1 cellular context compared by ENCODE assay signal in the genomic region with DNA sequence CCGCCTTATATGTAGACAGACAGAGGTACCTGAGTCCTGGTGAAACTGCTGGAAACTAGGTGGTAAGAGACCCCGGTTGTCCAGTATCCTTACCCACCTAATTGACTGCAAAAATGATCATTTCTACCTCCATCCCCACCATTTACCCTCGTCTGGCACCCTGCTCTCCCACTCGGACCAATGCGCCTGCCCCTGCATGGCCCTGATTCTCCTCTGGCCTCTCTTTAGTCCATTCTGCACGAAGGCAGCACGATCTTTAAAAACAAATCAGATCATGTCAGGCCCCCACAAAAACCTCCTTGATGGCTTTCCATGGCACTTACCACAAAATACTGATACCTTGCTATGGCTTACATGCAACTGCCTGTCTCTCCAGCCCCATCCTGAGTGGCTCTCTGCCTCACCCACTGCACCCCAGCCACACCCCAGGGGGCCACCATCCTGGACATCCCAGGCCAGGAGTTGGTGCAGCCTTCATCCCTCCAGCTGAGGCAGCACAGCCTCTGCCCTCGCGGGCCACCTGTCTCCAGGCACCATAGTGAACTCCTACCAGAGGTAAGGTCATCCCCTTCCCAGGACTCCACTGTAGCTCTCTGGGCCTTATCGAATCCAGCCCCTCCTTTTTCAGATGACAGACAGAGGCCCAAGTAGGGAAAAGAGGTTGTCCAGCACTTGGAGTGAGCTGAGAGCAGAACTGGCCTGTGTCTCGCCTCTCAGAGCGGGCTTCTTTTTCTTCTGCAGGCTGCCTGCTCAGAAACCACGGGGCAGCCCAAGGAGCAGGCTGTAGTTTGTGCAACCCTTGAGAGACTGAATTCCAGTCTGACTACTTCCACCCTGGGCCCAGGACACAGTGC.
TF ChIP-seq lines count a peak whose summit lies in the region.

No MANE protein-coding gene starts in this region.

TF ChIP-seq in HepG2, 621 proteins besides CTCF, POLR2A, EP300 and RAD21 (continued from another document):
- TF ChIP-seq, protein P1, sequence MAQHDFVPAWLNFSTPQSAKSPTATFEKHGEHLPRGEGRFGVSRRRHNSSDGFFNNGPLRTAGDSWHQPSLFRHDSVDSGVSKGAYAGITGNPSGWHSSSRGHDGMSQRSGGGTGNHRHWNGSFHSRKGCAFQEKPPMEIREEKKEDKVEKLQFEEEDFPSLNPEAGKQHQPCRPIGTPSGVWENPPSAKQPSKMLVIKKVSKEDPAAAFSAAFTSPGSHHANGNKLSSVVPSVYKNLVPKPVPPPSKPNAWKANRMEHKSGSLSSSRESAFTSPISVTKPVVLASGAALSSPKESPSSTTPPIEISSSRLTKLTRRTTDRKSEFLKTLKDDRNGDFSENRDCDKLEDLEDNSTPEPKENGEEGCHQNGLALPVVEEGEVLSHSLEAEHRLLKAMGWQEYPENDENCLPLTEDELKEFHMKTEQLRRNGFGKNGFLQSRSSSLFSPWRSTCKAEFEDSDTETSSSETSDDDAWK (CRISPR knock-in tag; IDR thresholded peaks at IDR 0.05), result no peak
- no peak for TF ChIP-seq ZNF607 (CRISPR knock-in tag; IDR thresholded peaks at IDR 0.05; ENCODE audit: borderline replicate concordance)
- TF ChIP-seq, protein P2, sequence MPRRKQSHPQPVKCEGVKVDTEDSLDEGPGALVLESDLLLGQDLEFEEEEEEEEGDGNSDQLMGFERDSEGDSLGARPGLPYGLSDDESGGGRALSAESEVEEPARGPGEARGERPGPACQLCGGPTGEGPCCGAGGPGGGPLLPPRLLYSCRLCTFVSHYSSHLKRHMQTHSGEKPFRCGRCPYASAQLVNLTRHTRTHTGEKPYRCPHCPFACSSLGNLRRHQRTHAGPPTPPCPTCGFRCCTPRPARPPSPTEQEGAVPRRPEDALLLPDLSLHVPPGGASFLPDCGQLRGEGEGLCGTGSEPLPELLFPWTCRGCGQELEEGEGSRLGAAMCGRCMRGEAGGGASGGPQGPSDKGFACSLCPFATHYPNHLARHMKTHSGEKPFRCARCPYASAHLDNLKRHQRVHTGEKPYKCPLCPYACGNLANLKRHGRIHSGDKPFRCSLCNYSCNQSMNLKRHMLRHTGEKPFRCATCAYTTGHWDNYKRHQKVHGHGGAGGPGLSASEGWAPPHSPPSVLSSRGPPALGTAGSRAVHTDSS (CRISPR knock-in tag; conservative IDR thresholded peaks at IDR 0.05), result no peak
- no peak for TF ChIP-seq MLLT10 (CRISPR knock-in tag; IDR thresholded peaks at IDR 0.05)
- no peak for TF ChIP-seq SMC3 (IDR thresholded peaks at IDR 0.05; ENCODE audit: low read length)
- no peak for TF ChIP-seq SNAPC2 (CRISPR knock-in tag; IDR thresholded peaks at IDR 0.05)
- no peak for TF ChIP-seq MAF1 (CRISPR knock-in tag; IDR thresholded peaks at IDR 0.05; ENCODE audit: borderline replicate concordance)
- TF ChIP-seq EZH2 (conservative IDR thresholded peaks at IDR 0.05; ENCODE audit: low read depth, low read length), result no peak
- no peak for TF ChIP-seq NCOR1 (IDR thresholded peaks at IDR 0.05; ENCODE audit: borderline replicate concordance, low read length)
- no peak for TF ChIP-seq PLRG1 (conservative IDR thresholded peaks at IDR 0.05)
- no peak for TF ChIP-seq HDAC2 (CRISPR knock-in tag; IDR thresholded peaks at IDR 0.05)
- no peak for TF ChIP-seq ZNF430 (CRISPR knock-in tag; IDR thresholded peaks at IDR 0.05)
- TF ChIP-seq HNRNPK (IDR thresholded peaks at IDR 0.05; ENCODE audit: low read depth, low read length, poor library complexity, severe bottlenecking), result no peak
- TF ChIP-seq, protein P3, sequence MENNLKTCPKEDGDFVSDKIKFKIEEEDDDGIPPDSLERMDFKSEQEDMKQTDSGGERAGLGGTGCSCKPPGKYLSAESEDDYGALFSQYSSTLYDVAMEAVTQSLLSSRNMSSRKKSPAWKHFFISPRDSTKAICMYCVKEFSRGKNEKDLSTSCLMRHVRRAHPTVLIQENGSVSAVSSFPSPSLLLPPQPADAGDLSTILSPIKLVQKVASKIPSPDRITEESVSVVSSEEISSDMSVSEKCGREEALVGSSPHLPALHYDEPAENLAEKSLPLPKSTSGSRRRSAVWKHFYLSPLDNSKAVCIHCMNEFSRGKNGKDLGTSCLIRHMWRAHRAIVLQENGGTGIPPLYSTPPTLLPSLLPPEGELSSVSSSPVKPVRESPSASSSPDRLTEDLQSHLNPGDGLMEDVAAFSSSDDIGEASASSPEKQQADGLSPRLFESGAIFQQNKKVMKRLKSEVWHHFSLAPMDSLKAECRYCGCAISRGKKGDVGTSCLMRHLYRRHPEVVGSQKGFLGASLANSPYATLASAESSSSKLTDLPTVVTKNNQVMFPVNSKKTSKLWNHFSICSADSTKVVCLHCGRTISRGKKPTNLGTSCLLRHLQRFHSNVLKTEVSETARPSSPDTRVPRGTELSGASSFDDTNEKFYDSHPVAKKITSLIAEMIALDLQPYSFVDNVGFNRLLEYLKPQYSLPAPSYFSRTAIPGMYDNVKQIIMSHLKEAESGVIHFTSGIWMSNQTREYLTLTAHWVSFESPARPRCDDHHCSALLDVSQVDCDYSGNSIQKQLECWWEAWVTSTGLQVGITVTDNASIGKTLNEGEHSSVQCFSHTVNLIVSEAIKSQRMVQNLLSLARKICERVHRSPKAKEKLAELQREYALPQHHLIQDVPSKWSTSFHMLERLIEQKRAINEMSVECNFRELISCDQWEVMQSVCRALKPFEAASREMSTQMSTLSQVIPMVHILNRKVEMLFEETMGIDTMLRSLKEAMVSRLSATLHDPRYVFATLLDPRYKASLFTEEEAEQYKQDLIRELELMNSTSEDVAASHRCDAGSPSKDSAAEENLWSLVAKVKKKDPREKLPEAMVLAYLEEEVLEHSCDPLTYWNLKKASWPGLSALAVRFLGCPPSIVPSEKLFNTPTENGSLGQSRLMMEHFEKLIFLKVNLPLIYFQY (CRISPR knock-in tag; IDR thresholded peaks at IDR 0.05; ENCODE audit: borderline replicate concordance), result no peak
- TF ChIP-seq ZFP90 (CRISPR knock-in tag; IDR thresholded peaks at IDR 0.05; ENCODE audit: borderline replicate concordance), result no peak
- TF ChIP-seq, protein P4, sequence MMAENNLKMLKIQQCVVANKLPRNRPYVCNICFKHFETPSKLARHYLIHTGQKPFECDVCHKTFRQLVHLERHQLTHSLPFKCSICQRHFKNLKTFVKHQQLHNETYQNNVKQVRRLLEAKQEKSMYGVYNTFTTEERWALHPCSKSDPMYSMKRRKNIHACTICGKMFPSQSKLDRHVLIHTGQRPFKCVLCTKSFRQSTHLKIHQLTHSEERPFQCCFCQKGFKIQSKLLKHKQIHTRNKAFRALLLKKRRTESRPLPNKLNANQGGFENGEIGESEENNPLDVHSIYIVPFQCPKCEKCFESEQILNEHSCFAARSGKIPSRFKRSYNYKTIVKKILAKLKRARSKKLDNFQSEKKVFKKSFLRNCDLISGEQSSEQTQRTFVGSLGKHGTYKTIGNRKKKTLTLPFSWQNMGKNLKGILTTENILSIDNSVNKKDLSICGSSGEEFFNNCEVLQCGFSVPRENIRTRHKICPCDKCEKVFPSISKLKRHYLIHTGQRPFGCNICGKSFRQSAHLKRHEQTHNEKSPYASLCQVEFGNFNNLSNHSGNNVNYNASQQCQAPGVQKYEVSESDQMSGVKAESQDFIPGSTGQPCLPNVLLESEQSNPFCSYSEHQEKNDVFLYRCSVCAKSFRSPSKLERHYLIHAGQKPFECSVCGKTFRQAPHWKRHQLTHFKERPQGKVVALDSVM (CRISPR knock-in tag; IDR thresholded peaks at IDR 0.05), result no peak
- TF ChIP-seq, protein P5, sequence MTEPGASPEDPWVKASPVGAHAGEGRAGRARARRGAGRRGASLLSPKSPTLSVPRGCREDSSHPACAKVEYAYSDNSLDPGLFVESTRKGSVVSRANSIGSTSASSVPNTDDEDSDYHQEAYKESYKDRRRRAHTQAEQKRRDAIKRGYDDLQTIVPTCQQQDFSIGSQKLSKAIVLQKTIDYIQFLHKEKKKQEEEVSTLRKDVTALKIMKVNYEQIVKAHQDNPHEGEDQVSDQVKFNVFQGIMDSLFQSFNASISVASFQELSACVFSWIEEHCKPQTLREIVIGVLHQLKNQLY (CRISPR knock-in tag; IDR thresholded peaks at IDR 0.05), result no peak
- TF ChIP-seq NRL (CRISPR knock-in tag; IDR thresholded peaks at IDR 0.05; ENCODE audit: borderline replicate concordance), result no peak
- TF ChIP-seq NFIC (IDR thresholded peaks at IDR 0.05; ENCODE audit: low read length), result no peak
